ENCODE assay signal across 10 cellular contexts in genomic region chr3:122774564-122774963, GRCh38. TPM values are rescaled to one million over a fixed set of nuclear protein-coding genes. Genes with fewer than 3 reads are reported as not detected.
DNase-seq lines count a peak whose midpoint lies in the region; ATAC-seq and TF ChIP-seq lines count a peak whose summit lies in the region.
"Had no signal": no experiment of that assay in that cellular context is flagged by ENCODE, and none has a peak within 500 bp of the region (broad histone marks: within the 10 kb centered on the region; RNA-seq: fewer than 3 reads in every experiment).

No MANE protein-coding gene starts in this region.

- no peaks in the 10 kb centered on the region for H3K9me3 ChIP-seq in PC-9 (ENCODE audit: insufficient read depth, low read depth)
- H3K9me3 ChIP-seq: BLaER1 had no signal

- no peak overlapping the region for H3K4me2 ChIP-seq in PC-9
- H3K4me2 ChIP-seq: BLaER1 had no signal

- H3K79me2 ChIP-seq in PC-9 (ENCODE audit: low read depth) = no peaks in the 10 kb centered on the region

- no peak overlapping the region for H3K27ac ChIP-seq in PC-9
- peak overlapping the region in 12 of 59 donors; percentile 0 to 55 (median 19) for H3K27ac ChIP-seq in dorsolateral prefrontal cortex
- H3K27ac ChIP-seq: BLaER1 had no signal

- BruUV-seq in PC-9 (replicated peaks; lab: Mats Ljungman, UMichigan) = no TSS peak

- no peak overlapping the region for H2AFZ ChIP-seq in PC-9

- no peaks in the 10 kb centered on the region for H3K36me3 ChIP-seq in PC-9 (ENCODE audit: low read depth)

- TF ChIP-seq CTCF in AG10803 (conservative IDR thresholded peaks at IDR 0.05; ENCODE audit: low read length) = no peak
- no peak for TF ChIP-seq CTCF in PC-9 (conservative IDR thresholded peaks at IDR 0.05)
- no peak for TF ChIP-seq CTCF in dorsolateral prefrontal cortex (IDR thresholded peaks at IDR 0.05 in 54 of 56, conservative IDR thresholded peaks at IDR 0.05 in 2 of 56; ENCODE audit: low read depth in 1 of 56, partially characterized antibody in 56 of 56)

- no peaks in the 10 kb centered on the region for H4K20me1 ChIP-seq in PC-9 (ENCODE audit: insufficient read depth)
- H4K20me1 ChIP-seq: BLaER1 had no signal

- H3K4me1 ChIP-seq in PC-9 (replicated peaks; ENCODE audit: insufficient read depth) = no peaks in the 10 kb centered on the region
- H3K4me1 ChIP-seq: BLaER1 had no signal

- DNase-seq in AG10803 (ENCODE audit: low read depth) (peak; percentile 15), iPS-NIHi7 (ENCODE audit: extremely low spot score) (peak; percentile 45), PC-9 (no peak), HPDE6-E6E7 (ENCODE audit: extremely low spot score) (no peak), dorsolateral prefrontal cortex (no peak)
- DNase-seq: NCI-H1092 treated with DMSO at 0.1 percent for 48 hours had no signal

- POLR2A ChIA-PET in PC-9 (lab: Charles Lee; ENCODE audit: unreplicated experiment) = interaction anchor here (0.6 kb wide), 1 partner anchor 401 kb away, joined by 3 read pairs; no protein-coding TSS in a partner anchor

- H3F3A ChIP-seq in PC-9 (ENCODE audit: insufficient read depth, low read depth) = no peaks in the 10 kb centered on the region

- H3K4me3 ChIP-seq in AG10803 (ENCODE audit: low read length) (no peak overlapping the region), PC-9 (no peak overlapping the region), dorsolateral prefrontal cortex (no peak overlapping the region)
- H3K4me3 ChIP-seq: BLaER1 had no signal

- CTCF ChIA-PET in PC-9 (lab: Charles Lee) = interaction anchor here (0.6 kb wide), 1 partner anchor 18 kb away, joined by 7 read pairs; no protein-coding TSS in a partner anchor

- no peaks in the 10 kb centered on the region for H3K9me2 ChIP-seq in PC-9 (ENCODE audit: insufficient read depth)

- intact Hi-C loops in PC-9 (cut with micrococcal nuclease; ENCODE audit: unreplicated experiment) (no loop called here), dorsolateral prefrontal cortex (cut with DNase I) (no loop called here)

- H3K27me3 ChIP-seq in PC-9 (ENCODE audit: insufficient read depth, low read depth) (no peaks in the 10 kb centered on the region), dorsolateral prefrontal cortex (no peaks in the 10 kb centered on the region)
- H3K27me3 ChIP-seq: BLaER1 had no signal

- ATAC-seq in GM21717 (IDR thresholded peaks at IDR 0.05; ENCODE audit: unreplicated experiment) (peak; percentile 31), SK-N-SH treated with all-trans-retinoic acid at 6 μM for 48 hours (peak; percentile 71), HG02885 (IDR thresholded peaks at IDR 0.05; ENCODE audit: poor library complexity, unreplicated experiment) (no peak)

TF ChIP-seq in SK-N-SH treated with all-trans-retinoic acid at 6 μM for 48 hours, 23 proteins besides CTCF, POLR2A, EP300 and RAD21:
- TF ChIP-seq OSR1 (CRISPR knock-in tag; IDR thresholded peaks at IDR 0.05) = no peak

RNA-seq across cellular contexts. Expression of gene HSPBAP1, which starts 19.1 kb away (rescaled TPM):
- 8.9 and 10.9 TPM in 2 replicates for total RNA-seq in PC-9 (2021)
- total RNA-seq in dorsolateral prefrontal cortex = 10 to 100 TPM in 114 of 120 experiments, 1 to 10 TPM in 6; 8.8 to 21.7 (median 14.3) TPM

RNA-seq across cellular contexts. Expression of gene SLC49A4, which starts 20.3 kb away (rescaled TPM):
- 24.0 and 28.1 TPM in 2 replicates for total RNA-seq in PC-9 (2021)
- 10 to 100 TPM in 117 of 120 experiments, 1 to 10 TPM in 3; 8.4 to 18.7 (median 13.6) TPM for total RNA-seq in dorsolateral prefrontal cortex

Comparison
In these comparisons a context has a peak if more than half of its experiments do, and no peak if none do; other contexts are left out.
1. DNase-seq: peak in AG10803 (single experiment) and iPS-NIHi7 (single experiment); none in PC-9 (0 of 2), HPDE6-E6E7 (single experiment) and dorsolateral prefrontal cortex (0 of 10).